In the genomic region with DNA sequence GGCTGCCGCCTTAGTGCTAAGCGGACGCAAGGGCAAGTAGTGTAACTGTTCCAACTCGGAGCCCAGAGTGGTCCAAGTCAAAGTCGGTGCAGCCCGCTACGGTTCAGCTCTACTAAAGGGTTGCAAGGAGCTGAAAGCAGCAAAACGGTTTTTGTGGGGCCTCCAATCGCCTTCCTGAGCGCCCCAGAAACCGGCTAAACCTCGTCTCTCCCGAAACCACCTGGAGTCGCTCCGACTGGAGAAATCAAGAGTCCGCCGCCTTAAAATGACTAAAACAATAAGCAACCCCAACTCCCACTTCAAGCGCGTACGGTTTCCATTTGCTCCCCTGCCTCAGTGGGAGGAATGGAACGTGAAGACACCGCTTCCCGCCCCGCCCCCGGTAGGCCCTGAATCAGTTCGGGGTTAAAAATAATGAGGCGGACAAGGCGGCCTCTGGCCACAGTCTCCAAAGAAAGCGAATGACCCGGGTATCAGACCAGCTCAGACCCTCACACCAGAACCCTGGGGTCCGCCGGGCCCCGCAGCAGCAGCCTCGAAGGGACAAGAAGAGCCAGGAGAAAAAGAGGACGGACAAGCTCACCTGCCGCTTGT, we compare ENCODE assay signal across 8 cellular contexts. TPM values are rescaled to one million over a fixed set of nuclear protein-coding genes. Genes with fewer than 3 reads are reported as not detected.
DNase-seq lines count a peak whose midpoint lies in the region; ATAC-seq, FAIRE-seq and TF ChIP-seq lines count a peak whose summit lies in the region.

No MANE protein-coding gene starts in this region.

- no peaks in the 10 kb centered on the region for H3K27me3 ChIP-seq in psoas muscle (ENCODE audit: insufficient read depth in 3 of 3, low read length in 2 of 3)

- TF ChIP-seq POLR2A in H54 (IDR thresholded peaks at IDR 0.05; ENCODE audit: low read depth, low read length), result no peak

- peak overlapping the region; percentile 96 for H3K27ac ChIP-seq in psoas muscle

- DNase-seq in ACHN (peak; percentile 30), NCI-H2171 (lab: John Stamatoyannopoulos, UW) (peak; percentile 3), left ventricle myocardium superior (no peak), psoas muscle (peak in 1 of 2 donors; percentile 14), H54 (ENCODE audit: insufficient read length, low spot score) (no peak)
- peak; percentile 54 for DNase-seq in activated naive CD4-positive, alpha-beta T cell treated with anti-CD3 and anti-CD28 coated beads, Interleukin-2, amount 50 U/mL, for 16 hours

- TF ChIP-seq CTCF in psoas muscle (IDR thresholded peaks at IDR 0.05), result no peak

- intact Hi-C loops in left ventricle myocardium superior (cut with micrococcal nuclease), result no loop called here
- intact Hi-C loops in psoas muscle (cut with DNase I), result loop anchor here in 1 of 2 donors (1.0 to 10.0 kb wide), 2 partner anchors 32 to 111 kb away; partner anchors contain the start of gene ZSCAN2

- H3K4me1 ChIP-seq in psoas muscle, result peaks cover 21% of the 10 kb centered on the region

- WGBS in psoas muscle, 3 donors, result 0% methylated on average over 35 to 36 of the region's 36 CpGs

- no peaks in the 10 kb centered on the region for H3K9me3 ChIP-seq in psoas muscle

- no peak for FAIRE-seq in H54 (lab: Jason Lieb, UNC)

- ATAC-seq in GM19397 (IDR thresholded peaks at IDR 0.05; ENCODE audit: unreplicated experiment) (peak; percentile 1), left ventricle myocardium superior (peak; percentile 19), psoas muscle (peak; percentile 8 to 34 (median 13)), HG03432 (IDR thresholded peaks at IDR 0.05; ENCODE audit: unreplicated experiment) (no peak)

- peaks cover 3 to 11% of the 10 kb centered on the region in 2 donors for H3K36me3 ChIP-seq in psoas muscle (ENCODE audit: insufficient read depth in 1 of 2, low read depth in 1 of 2)

- in situ Hi-C loops in ACHN (cut with HindIII; ENCODE audit: low pct_ligation_motif_present, low pct_unique_long_range_greater_than_20kb, low sequenced_read_pairs), result no loop called here

- peak overlapping the region; percentile 90 for H3K4me3 ChIP-seq in psoas muscle

RNA-seq across cellular contexts. Expression of gene SEC11A, which starts 0.4 kb away (rescaled TPM):
- total RNA-seq in left ventricle myocardium superior, result 94.6 TPM
- total RNA-seq in psoas muscle, result 100 to 1,000 TPM in 2 of 4 donors, 10 to 100 TPM in 2; 80.7 to 106 (median 95.5) TPM
- 100 to 1,000 TPM; 146 to 237 (median 201) TPM for polyA plus RNA-seq in psoas muscle

RNA-seq across cellular contexts. Expression of gene ZNF592, which starts 32.9 kb away (rescaled TPM):
- total RNA-seq in left ventricle myocardium superior (20.0 TPM), psoas muscle (10 to 100 TPM; 33.4 to 39.5 (median 35.5) TPM)
- polyA plus RNA-seq in psoas muscle, result 10 to 100 TPM; 13.1 to 43.3 (median 14.4) TPM

RNA-seq across cellular contexts. Expression of gene NMB, which starts 57.5 kb away (rescaled TPM):
- 1.3 TPM for total RNA-seq in left ventricle myocardium superior
- 1 to 10 TPM; 1.0 to 2.1 (median 1.2) TPM for total RNA-seq in psoas muscle
- 1 to 10 TPM; 3.1 to 6.3 (median 5.6) TPM for polyA plus RNA-seq in psoas muscle

Comparison
In these comparisons a context has a peak if more than half of its experiments do, and no peak if none do; other contexts are left out.
1. DNase-seq: peak in ACHN (single experiment), NCI-H2171 (single experiment) and activated naive CD4-positive, alpha-beta T cell treated with anti-CD3 and anti-CD28 coated beads, Interleukin-2, amount 50 U/mL, for 16 hours (single experiment); none in left ventricle myocardium superior (single experiment) and H54 (single experiment).